23 cellular contexts compared by ENCODE assay signal in the genomic region with DNA sequence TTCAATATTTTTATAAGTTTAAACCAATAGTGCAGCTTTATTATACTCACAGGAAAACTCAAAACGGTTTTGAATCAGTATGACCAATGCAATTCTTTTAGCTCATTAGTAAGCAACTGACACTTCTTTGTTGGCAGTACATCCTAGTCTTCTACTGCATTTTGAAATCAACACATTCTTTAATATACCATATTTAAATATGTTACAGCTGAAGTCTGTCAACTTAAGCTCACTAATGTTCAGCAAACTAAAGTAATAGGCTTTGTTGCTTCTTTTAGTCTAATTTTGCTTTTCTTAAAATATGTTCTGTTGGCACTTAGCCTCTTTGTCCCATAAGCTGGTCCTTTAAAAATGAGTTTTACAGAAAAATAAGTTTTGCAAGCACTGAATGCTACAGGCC. TPM values are rescaled to one million over a fixed set of nuclear protein-coding genes. Genes with fewer than 3 reads are reported as not detected.
DNase-seq lines count a peak whose midpoint lies in the region; ATAC-seq and TF ChIP-seq lines count a peak whose summit lies in the region.
"Had no signal": no experiment of that assay in that cellular context is flagged by ENCODE, and none has a peak within 500 bp of the region (broad histone marks: within the 10 kb centered on the region; RNA-seq: fewer than 3 reads in every experiment).

No MANE protein-coding gene starts in this region.

- H3K27me3 ChIP-seq in GM23248 (replicated peaks; ENCODE audit: insufficient read depth) (no peaks in the 10 kb centered on the region), adipocyte (replicated peaks; ENCODE audit: control insufficient read depth, insufficient read depth, low read length) (no peaks in the 10 kb centered on the region), gastroesophageal sphincter (no peaks in the 10 kb centered on the region), skeletal muscle satellite cell (ENCODE audit: control insufficient read depth, insufficient read depth, low read length) (no peaks in the 10 kb centered on the region)
- H3K27me3 ChIP-seq: SJSA1 had no signal

- H2AFZ ChIP-seq in GM23248: 0 out of 2 replicates have a peak overlapping the region, but pooled peaks have one; percentile 6
- H2AFZ ChIP-seq: GM23338 had no signal

- no peak for TF ChIP-seq CTCF in gastroesophageal sphincter (IDR thresholded peaks at IDR 0.05)

- H3K27ac ChIP-seq in GM23248 (peak overlapping the region; percentile 10), gastroesophageal sphincter (no peak overlapping the region), substantia nigra (ENCODE audit: low read depth, low read length, poor library complexity, severe bottlenecking) (no peak overlapping the region)
- H3K27ac ChIP-seq: SJSA1 had no signal

- H3K4me1 ChIP-seq in GM23248 (ENCODE audit: insufficient read depth): peaks cover 53% of the 10 kb centered on the region
- peaks cover 49% of the 10 kb centered on the region for H3K4me1 ChIP-seq in adipocyte (ENCODE audit: control insufficient read depth, insufficient read depth, low read length)
- H3K4me1 ChIP-seq in gastroesophageal sphincter: no peaks in the 10 kb centered on the region
- peaks cover 51% of the 10 kb centered on the region for H3K4me1 ChIP-seq in skeletal muscle satellite cell (ENCODE audit: control insufficient read depth, insufficient read depth, low read length)
- H3K4me1 ChIP-seq: HAP-1 had no signal

- peak; percentile 60 for DNase-seq in GM23248
- peak; percentile 34 for DNase-seq in adipocyte (ENCODE audit: low read depth)
- DNase-seq in activated naive CD4-positive, alpha-beta T cell (lab: John Stamatoyannopoulos, UW): no peak
- no peak for DNase-seq in HUDEP-2 (lab: John Stamatoyannopoulos, UW; ENCODE audit: unreplicated experiment in 76 of 76)
- DNase-seq in substantia nigra (lab: John Stamatoyannopoulos, UW): no peak
- DNase-seq in activated gamma-delta T cell (lab: John Stamatoyannopoulos, UW): no peak
- DNase-seq: ACHN; C1 segment of cervical spinal cord; CD8-positive, alpha-beta T cell; DND-41; NCI-H1092 treated with DMSO at 0.1 percent for 48 hours; NCI-H146; NCI-H2029 treated with DMSO at 0.1 percent for 48 hours; NCI-H2171; NCI-H446; NCI-H526; OCI-M1 had no signal

- WGBS in GM23248 (ENCODE audit: low coverage in 1 of 2, low lambda C conversion rate in 2 of 2, missing lambda C conversion rate in 2 of 2), 2 experiments: 4 to 9% methylated on average over 1 of the region's 1 CpG
- 27 to 30% methylated on average over 1 of the region's 1 CpG for WGBS in gastroesophageal sphincter (ENCODE audit: low coverage in 1 of 2), 2 donors

- H3K9ac ChIP-seq in GM23248 (no peak overlapping the region), adipocyte (ENCODE audit: low read length) (peak overlapping the region; percentile 73), skeletal muscle satellite cell (ENCODE audit: low read depth, low read length) (peak overlapping the region; percentile 24)

- peak; percentile 36 for ATAC-seq in gastroesophageal sphincter
- ATAC-seq: CD8-positive, alpha-beta T cell; GM23338; Right ventricle myocardium inferior had no signal

- H4K20me1 ChIP-seq in GM23248 (ENCODE audit: insufficient read depth): no peaks in the 10 kb centered on the region

- in situ Hi-C loops in GM23248 (cut with MboI): no loop called here

- H3K4me3 ChIP-seq in GM23248 (no peak overlapping the region), adipocyte (ENCODE audit: low read length) (no peak overlapping the region), gastroesophageal sphincter (no peak overlapping the region), skeletal muscle satellite cell (ENCODE audit: low read length) (no peak overlapping the region)
- H3K4me3 ChIP-seq: GM23338, HAP-1, SJSA1 had no signal

- H3F3A ChIP-seq in GM23248 (ENCODE audit: insufficient read depth): peaks cover 37% of the 10 kb centered on the region

- H3K36me3 ChIP-seq in GM23248 (ENCODE audit: low read depth) (no peaks in the 10 kb centered on the region), adipocyte (ENCODE audit: control insufficient read depth, insufficient read depth, low read length, severe bottlenecking) (no peaks in the 10 kb centered on the region), gastroesophageal sphincter (no peaks in the 10 kb centered on the region), skeletal muscle satellite cell (ENCODE audit: insufficient read depth, low read length) (no peaks in the 10 kb centered on the region)
- H3K36me3 ChIP-seq: HAP-1, SJSA1 had no signal

- H3K9me3 ChIP-seq in GM23248 (ENCODE audit: low read depth) (no peaks in the 10 kb centered on the region), adipocyte (ENCODE audit: control insufficient read depth, low read length) (no peaks in the 10 kb centered on the region), gastroesophageal sphincter (no peaks in the 10 kb centered on the region), skeletal muscle satellite cell (replicated peaks; ENCODE audit: low read length) (no peaks in the 10 kb centered on the region)
- H3K9me3 ChIP-seq: HAP-1, SJSA1 had no signal

- TF ChIP-seq POLR2A in gastroesophageal sphincter (IDR thresholded peaks at IDR 0.05): no peak

- H3K4me2 ChIP-seq in GM23248 (ENCODE audit: unreplicated experiment) (peak overlapping the region; percentile 60), skeletal muscle satellite cell (ENCODE audit: low read length) (no peak overlapping the region)
- H3K4me2 ChIP-seq: GM23338 had no signal

- TF ChIP-seq EP300 in gastroesophageal sphincter (IDR thresholded peaks at IDR 0.05): no peak

- no peaks in the 10 kb centered on the region for H3K79me2 ChIP-seq in GM23248 (ENCODE audit: insufficient read depth)

- H3K9me2 ChIP-seq in GM23248 (ENCODE audit: insufficient read depth): no peaks in the 10 kb centered on the region

RNA-seq across cellular contexts. Expression of gene CCBE1, which starts 55.4 kb away (rescaled TPM):
- 11.4 and 16.6 TPM in 2 replicates for total RNA-seq in GM23248 (2014; rRNA removed; shearing (Covaris generic))
- polyA plus RNA-seq in GM23248 (2016; fragmentation: Nextera tagmentation; extraction: Ambion mirVana): 33.6 and 38.2 TPM in 2 replicates
- 1 to 10 TPM; 2.2 to 7.7 (median 4.1) TPM for total RNA-seq in gastroesophageal sphincter
- 56.1 and 56.5 TPM in 2 replicates for total RNA-seq in skeletal muscle satellite cell (2012; rRNA removed)
- total RNA-seq: CD8-positive, alpha-beta T cell had no signal

Comparison
In these comparisons a context has a peak if more than half of its experiments do, and no peak if none do; other contexts are left out.
1. DNase-seq: peak in GM23248 (single experiment) and adipocyte (single experiment); none in activated naive CD4-positive, alpha-beta T cell (0 of 4), HUDEP-2 (0 of 76), substantia nigra (0 of 49) and activated gamma-delta T cell (single experiment).